Comparison of ENCODE assay signal across 8 cellular contexts in the genomic region with DNA sequence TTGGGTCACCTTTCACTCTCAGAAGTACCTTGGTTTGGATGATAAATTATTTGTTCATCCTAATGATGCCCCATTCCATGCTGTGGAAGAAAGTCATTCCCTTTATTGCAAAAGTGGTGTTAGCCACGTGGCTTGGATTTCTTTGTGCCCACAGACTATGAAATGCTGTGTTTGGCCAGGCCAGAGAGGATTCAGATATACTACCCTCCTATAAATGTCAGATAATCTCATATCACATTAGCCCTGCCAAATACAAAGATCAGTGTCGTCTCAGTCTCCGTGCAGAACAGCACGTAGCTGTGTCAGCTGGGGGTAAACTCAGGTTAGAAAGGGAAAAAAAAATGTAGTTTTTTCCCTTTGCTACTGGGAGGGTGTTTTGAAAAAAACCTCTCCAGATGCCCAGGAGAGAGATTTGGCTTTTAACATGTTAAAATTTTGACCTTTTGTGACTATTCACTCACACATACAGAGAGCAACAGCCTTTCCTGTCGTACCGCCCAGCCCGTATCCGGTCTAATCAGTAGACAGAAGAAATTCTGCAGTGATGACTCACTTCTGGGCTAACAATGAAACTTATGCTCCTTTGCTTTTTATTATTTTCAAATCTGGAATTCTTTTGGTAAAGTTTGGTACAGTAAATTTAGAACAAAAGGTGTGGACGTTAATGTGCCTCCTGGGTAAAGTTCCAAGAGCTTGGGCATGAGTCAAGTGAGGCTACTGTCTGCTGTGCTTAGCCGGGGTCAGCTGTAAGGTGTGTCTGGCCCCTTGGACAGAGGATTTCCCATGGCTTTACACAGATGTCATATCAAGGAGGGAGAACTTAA. TPM values are rescaled to one million over a fixed set of nuclear protein-coding genes. Genes with fewer than 3 reads are reported as not detected.
DNase-seq lines count a peak whose midpoint lies in the region; ATAC-seq and TF ChIP-seq lines count a peak whose summit lies in the region.

No MANE protein-coding gene starts in this region.

- no peaks in the 10 kb centered on the region for H3K9me3 ChIP-seq in CD8-positive, alpha-beta memory T cell (ENCODE audit: low read length)

- H3K4me1 Mint-ChIP-seq in CD8-positive, alpha-beta memory T cell = peaks cover 0 to 6% (median 3%) of the 10 kb centered on the region in 3 donors
- H3K4me1 Mint-ChIP-seq in neural crest cell = peaks cover 17% of the 10 kb centered on the region

- H3K27me3 ChIP-seq in CD8-positive, alpha-beta memory T cell (ENCODE audit: insufficient read depth, low read length, poor library complexity, severe bottlenecking) = no peaks in the 10 kb centered on the region

- peaks cover 0 to 5% of the 10 kb centered on the region in 2 donors for H3K27me3 Mint-ChIP-seq in CD8-positive, alpha-beta memory T cell
- H3K27me3 Mint-ChIP-seq in neural crest cell (ENCODE audit: low read depth) = peaks cover 3% of the 10 kb centered on the region

- no peak overlapping the region for H3K27ac Mint-ChIP-seq in CD8-positive, alpha-beta memory T cell
- peak overlapping the region; percentile 9 for H3K27ac Mint-ChIP-seq in neural crest cell (ENCODE audit: unreplicated experiment)

- POLR2A ChIA-PET in CD8-positive, alpha-beta memory T cell (lab: Charles Lee) = no interaction called here

- CTCF ChIA-PET in CD8-positive, alpha-beta memory T cell (lab: Charles Lee) = interaction anchor here (0.9 kb wide), 1 partner anchor 19 kb away, joined by 3 read pairs; no protein-coding TSS in a partner anchor

- peak overlapping the region; percentile 62 for H3K27ac ChIP-seq in CD8-positive, alpha-beta memory T cell (ENCODE audit: low read depth, low read length)

- peak; percentile 93 for ATAC-seq in esophagus mucosa
- no peak for ATAC-seq in GM19397 (IDR thresholded peaks at IDR 0.05; ENCODE audit: unreplicated experiment)
- no peak for ATAC-seq in GM19035 (IDR thresholded peaks at IDR 0.05; ENCODE audit: unreplicated experiment)

- TF ChIP-seq CTCF in HFF-Myc (IDR thresholded peaks at IDR 0.05; ENCODE audit: low read depth, low read length, missing control alignments) = no peak
- no peak for TF ChIP-seq CTCF in neural crest cell (conservative IDR thresholded peaks at IDR 0.05)

- DNase-seq in CD8-positive, alpha-beta memory T cell = no peak
- DNase-seq in HFF-Myc (ENCODE audit: extremely low read depth, low read depth) (peak; percentile 79), RPMI7951 (ENCODE audit: low read depth) (peak; percentile 97), neural crest cell (ENCODE audit: low read depth, low spot score) (no peak), NCI-H2107 treated with DMSO at 0.1 percent for 48 hours (lab: John Stamatoyannopoulos, UW; ENCODE audit: unreplicated experiment) (no peak)

- H3K4me3 ChIP-seq in CD8-positive, alpha-beta memory T cell (ENCODE audit: low read length) = no peak overlapping the region
- no peak overlapping the region; the same call in 1 of the 2 replicates for H3K4me3 ChIP-seq in HFF-Myc (replicated peaks; ENCODE audit: low read depth, low read length)

- no peaks in the 10 kb centered on the region for H3K36me3 ChIP-seq in CD8-positive, alpha-beta memory T cell (ENCODE audit: insufficient read depth, low read length)

- peaks cover 0 to 3% (median 0%) of the 10 kb centered on the region in 3 donors for H3K36me3 Mint-ChIP-seq in CD8-positive, alpha-beta memory T cell
- no peaks in the 10 kb centered on the region for H3K36me3 Mint-ChIP-seq in neural crest cell (ENCODE audit: low read depth)

- H3K4me3 Mint-ChIP-seq in CD8-positive, alpha-beta memory T cell = peak overlapping the region in 1 of 7 donors; percentile 8
- no peak overlapping the region for H3K4me3 Mint-ChIP-seq in neural crest cell

- H3K4me1 ChIP-seq in CD8-positive, alpha-beta memory T cell (ENCODE audit: insufficient read depth, low read length) = no peaks in the 10 kb centered on the region

- H3K9me3 Mint-ChIP-seq in CD8-positive, alpha-beta memory T cell = no peaks in the 10 kb centered on the region
- H3K9me3 Mint-ChIP-seq in neural crest cell = no peaks in the 10 kb centered on the region

RNA-seq across cellular contexts. Expression of gene PTPRB, which starts 8.5 kb away (rescaled TPM):
- not detected for total RNA-seq in CD8-positive, alpha-beta memory T cell
- not detected for polyA plus RNA-seq in CD8-positive, alpha-beta memory T cell
- 3.8 and 4.5 TPM in 2 replicates for total RNA-seq in RPMI7951 (2014; rRNA removed; shearing (Covaris generic))
- total RNA-seq in esophagus mucosa = 5.1 TPM
- 0.59 and 0.93 TPM in 2 replicates for total RNA-seq in neural crest cell

Comparison
In these comparisons a context has a peak if more than half of its experiments do, and no peak if none do; other contexts are left out.
1. DNase-seq: peak in HFF-Myc (single experiment) and RPMI7951 (single experiment); none in CD8-positive, alpha-beta memory T cell (0 of 5), neural crest cell (single experiment) and NCI-H2107 treated with DMSO at 0.1 percent for 48 hours (single experiment).